3 cellular contexts compared by ENCODE assay signal in the genomic region with DNA sequence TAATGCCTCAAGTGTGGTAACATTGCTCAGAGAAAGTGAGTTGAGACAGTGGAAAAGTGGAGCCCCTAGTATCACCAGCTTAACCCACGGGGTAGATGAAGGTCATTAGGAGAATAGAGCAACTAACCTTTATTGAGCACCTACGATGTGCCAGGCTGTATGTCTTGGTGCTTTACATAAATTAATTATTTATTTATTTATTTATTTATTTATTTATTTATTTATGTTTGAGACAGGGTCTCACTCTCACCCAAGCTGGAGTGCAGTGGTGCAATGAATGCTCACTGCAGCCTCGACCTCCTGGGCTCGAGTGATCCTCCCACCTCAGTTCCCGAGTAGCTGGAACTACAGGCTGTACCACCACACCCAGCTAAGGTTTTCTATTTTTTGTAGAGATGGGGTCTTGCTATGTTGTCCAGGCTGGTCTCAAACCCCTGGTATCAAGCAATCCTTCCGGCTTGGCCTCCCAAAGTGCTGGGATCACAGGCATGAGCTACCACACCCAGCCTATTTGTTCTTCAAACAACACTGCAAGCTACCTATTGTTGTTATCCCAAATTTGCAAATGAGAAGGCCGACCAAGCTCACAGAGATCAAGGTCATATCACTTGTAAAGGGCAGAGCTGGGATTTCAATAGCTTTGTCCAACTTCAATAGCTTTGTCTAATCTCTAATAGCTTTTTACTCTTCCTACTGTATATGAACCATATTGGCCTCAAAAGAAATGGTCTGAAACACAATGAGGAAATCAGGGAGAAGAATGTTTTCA.
TF ChIP-seq lines count a peak whose summit lies in the region.

No MANE protein-coding gene starts in this region.

TF ChIP-seq in HepG2, 621 proteins besides CTCF, POLR2A, EP300 and RAD21:
- TF ChIP-seq SOX6 (IDR thresholded peaks at IDR 0.05): no peak
- peak; percentile 83 for TF ChIP-seq SOX6 (CRISPR knock-in tag; IDR thresholded peaks at IDR 0.05)
- TF ChIP-seq SOX5 (CRISPR knock-in tag; IDR thresholded peaks at IDR 0.05; ENCODE audit: borderline replicate concordance): peak; percentile 80
- peak; percentile 70; the same call in 1 of the 2 replicates for TF ChIP-seq SOX13 (IDR thresholded peaks at IDR 0.05)
- TF ChIP-seq SOX13 (CRISPR knock-in tag; conservative IDR thresholded peaks at IDR 0.05 in 1 of 2, IDR thresholded peaks at IDR 0.05 in 1 of 2): peak in 1 of 2 experiments; percentile 88; a peak in 2 of 4 replicates
- 0 out of 2 replicates have a peak, but pooled peaks have one; percentile 6 for TF ChIP-seq HNF4A (CRISPR knock-in tag; IDR thresholded peaks at IDR 0.05)
- TF ChIP-seq FOXP1 (IDR thresholded peaks at IDR 0.05): no peak
- TF ChIP-seq FOXP1 (CRISPR knock-in tag; IDR thresholded peaks at IDR 0.05): 0 out of 2 replicates have a peak, but pooled peaks have one; percentile 24
- peak; percentile 94 for TF ChIP-seq ZNF121 (CRISPR knock-in tag; IDR thresholded peaks at IDR 0.05)
- TF ChIP-seq DNMT1 (CRISPR knock-in tag; IDR thresholded peaks at IDR 0.05): no peak
- TF ChIP-seq SCMH1 (CRISPR knock-in tag; IDR thresholded peaks at IDR 0.05; ENCODE audit: borderline replicate concordance): no peak

TF ChIP-seq in HEK293, 187 proteins besides CTCF, POLR2A, EP300 and RAD21 (continues in another document):
- TF ChIP-seq ZNF202 (tag by site-specific recombination; IDR thresholded peaks at IDR 0.05; ENCODE audit: borderline replicate concordance) (peak; percentile 30; the same call in 1 of the 2 replicates), ZNF555 (tag by site-specific recombination; conservative IDR thresholded peaks at IDR 0.05) (peak; percentile 59), ZNF394 (tag by site-specific recombination; IDR thresholded peaks at IDR 0.05; ENCODE audit: borderline replicate concordance) (peak; percentile 89), ZNF558 (tag by site-specific recombination; IDR thresholded peaks at IDR 0.05) (peak; percentile 65; the same call in 1 of the 2 replicates), ZNF239 (tag by site-specific recombination; IDR thresholded peaks at IDR 0.05) (no peak), ZNF664 (tag by site-specific recombination; IDR thresholded peaks at IDR 0.05) (0 out of 2 replicates have a peak, but pooled peaks have one; percentile 26), ZBTB7A (tag by site-specific recombination; IDR thresholded peaks at IDR 0.05; ENCODE audit: low read depth) (no peak), ZNF623 (tag by site-specific recombination; IDR thresholded peaks at IDR 0.05) (peak; percentile 49; the same call in 1 of the 2 replicates), ZBTB8A (tag by site-specific recombination; IDR thresholded peaks at IDR 0.05) (peak; percentile 55)
- TF ChIP-seq, protein P1, sequence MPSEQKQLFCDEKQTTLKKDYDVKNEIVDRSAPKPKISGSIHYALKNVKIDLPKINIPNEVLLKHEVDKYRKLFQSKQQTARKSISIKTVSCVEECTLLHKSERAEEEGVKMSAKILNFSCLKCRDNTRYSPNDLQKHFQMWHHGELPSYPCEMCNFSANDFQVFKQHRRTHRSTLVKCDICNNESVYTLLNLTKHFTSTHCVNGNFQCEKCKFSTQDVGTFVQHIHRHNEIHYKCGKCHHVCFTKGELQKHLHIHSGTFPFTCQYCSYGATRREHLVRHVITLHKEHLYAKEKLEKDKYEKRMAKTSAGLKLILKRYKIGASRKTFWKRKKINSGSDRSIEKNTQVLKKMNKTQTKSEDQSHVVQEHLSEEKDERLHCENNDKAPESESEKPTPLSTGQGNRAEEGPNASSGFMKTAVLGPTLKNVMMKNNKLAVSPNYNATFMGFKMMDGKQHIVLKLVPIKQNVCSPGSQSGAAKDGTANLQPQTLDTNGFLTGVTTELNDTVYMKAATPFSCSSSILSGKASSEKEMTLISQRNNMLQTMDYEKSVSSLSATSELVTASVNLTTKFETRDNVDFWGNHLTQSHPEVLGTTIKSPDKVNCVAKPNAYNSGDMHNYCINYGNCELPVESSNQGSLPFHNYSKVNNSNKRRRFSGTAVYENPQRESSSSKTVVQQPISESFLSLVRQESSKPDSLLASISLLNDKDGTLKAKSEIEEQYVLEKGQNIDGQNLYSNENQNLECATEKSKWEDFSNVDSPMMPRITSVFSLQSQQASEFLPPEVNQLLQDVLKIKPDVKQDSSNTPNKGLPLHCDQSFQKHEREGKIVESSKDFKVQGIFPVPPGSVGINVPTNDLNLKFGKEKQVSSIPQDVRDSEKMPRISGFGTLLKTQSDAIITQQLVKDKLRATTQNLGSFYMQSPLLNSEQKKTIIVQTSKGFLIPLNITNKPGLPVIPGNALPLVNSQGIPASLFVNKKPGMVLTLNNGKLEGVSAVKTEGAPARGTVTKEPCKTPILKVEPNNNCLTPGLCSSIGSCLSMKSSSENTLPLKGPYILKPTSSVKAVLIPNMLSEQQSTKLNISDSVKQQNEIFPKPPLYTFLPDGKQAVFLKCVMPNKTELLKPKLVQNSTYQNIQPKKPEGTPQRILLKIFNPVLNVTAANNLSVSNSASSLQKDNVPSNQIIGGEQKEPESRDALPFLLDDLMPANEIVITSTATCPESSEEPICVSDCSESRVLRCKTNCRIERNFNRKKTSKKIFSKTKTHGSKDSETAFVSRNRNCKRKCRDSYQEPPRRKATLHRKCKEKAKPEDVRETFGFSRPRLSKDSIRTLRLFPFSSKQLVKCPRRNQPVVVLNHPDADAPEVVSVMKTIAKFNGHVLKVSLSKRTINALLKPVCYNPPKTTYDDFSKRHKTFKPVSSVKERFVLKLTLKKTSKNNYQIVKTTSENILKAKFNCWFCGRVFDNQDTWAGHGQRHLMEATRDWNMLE (tag by site-specific recombination; conservative IDR thresholded peaks at IDR 0.05; ENCODE audit: low read depth): peak; percentile 79
- TF ChIP-seq, protein P2, sequence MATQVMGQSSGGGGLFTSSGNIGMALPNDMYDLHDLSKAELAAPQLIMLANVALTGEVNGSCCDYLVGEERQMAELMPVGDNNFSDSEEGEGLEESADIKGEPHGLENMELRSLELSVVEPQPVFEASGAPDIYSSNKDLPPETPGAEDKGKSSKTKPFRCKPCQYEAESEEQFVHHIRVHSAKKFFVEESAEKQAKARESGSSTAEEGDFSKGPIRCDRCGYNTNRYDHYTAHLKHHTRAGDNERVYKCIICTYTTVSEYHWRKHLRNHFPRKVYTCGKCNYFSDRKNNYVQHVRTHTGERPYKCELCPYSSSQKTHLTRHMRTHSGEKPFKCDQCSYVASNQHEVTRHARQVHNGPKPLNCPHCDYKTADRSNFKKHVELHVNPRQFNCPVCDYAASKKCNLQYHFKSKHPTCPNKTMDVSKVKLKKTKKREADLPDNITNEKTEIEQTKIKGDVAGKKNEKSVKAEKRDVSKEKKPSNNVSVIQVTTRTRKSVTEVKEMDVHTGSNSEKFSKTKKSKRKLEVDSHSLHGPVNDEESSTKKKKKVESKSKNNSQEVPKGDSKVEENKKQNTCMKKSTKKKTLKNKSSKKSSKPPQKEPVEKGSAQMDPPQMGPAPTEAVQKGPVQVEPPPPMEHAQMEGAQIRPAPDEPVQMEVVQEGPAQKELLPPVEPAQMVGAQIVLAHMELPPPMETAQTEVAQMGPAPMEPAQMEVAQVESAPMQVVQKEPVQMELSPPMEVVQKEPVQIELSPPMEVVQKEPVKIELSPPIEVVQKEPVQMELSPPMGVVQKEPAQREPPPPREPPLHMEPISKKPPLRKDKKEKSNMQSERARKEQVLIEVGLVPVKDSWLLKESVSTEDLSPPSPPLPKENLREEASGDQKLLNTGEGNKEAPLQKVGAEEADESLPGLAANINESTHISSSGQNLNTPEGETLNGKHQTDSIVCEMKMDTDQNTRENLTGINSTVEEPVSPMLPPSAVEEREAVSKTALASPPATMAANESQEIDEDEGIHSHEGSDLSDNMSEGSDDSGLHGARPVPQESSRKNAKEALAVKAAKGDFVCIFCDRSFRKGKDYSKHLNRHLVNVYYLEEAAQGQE (tag by site-specific recombination; IDR thresholded peaks at IDR 0.05): peak; percentile 42; the same call in 1 of the 2 replicates
- TF ChIP-seq, protein P3, sequence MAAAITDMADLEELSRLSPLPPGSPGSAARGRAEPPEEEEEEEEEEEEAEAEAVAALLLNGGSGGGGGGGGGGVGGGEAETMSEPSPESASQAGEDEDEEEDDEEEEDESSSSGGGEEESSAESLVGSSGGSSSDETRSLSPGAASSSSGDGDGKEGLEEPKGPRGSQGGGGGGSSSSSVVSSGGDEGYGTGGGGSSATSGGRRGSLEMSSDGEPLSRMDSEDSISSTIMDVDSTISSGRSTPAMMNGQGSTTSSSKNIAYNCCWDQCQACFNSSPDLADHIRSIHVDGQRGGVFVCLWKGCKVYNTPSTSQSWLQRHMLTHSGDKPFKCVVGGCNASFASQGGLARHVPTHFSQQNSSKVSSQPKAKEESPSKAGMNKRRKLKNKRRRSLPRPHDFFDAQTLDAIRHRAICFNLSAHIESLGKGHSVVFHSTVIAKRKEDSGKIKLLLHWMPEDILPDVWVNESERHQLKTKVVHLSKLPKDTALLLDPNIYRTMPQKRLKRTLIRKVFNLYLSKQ (tag by site-specific recombination; IDR thresholded peaks at IDR 0.05; ENCODE audit: borderline replicate concordance): no peak

TF ChIP-seq in K562, 482 proteins besides CTCF, POLR2A, EP300 and RAD21:
- TF ChIP-seq ZNF121 (CRISPR knock-in tag; conservative IDR thresholded peaks at IDR 0.05) (peak; percentile 38), KAT8 (IDR thresholded peaks at IDR 0.05; ENCODE audit: low read depth) (no peak), SRF (CRISPR knock-in tag; IDR thresholded peaks at IDR 0.05) (no peak), CSDE1 (IDR thresholded peaks at IDR 0.05) (no peak), EHMT2 (IDR thresholded peaks at IDR 0.05) (no peak), ZBTB7A (IDR thresholded peaks at IDR 0.05; ENCODE audit: borderline replicate concordance, control insufficient read depth, low read depth, low read length) (no peak)
TF ChIP-seq in K562: peak in this region for 1.
